ENCODE assay signal across 8 cellular contexts in genomic region chr3:194689493-194689901, GRCh38. TPM values are rescaled to one million over a fixed set of nuclear protein-coding genes. Genes with fewer than 3 reads are reported as not detected.
DNase-seq lines count a peak whose midpoint lies in the region; TF ChIP-seq lines count a peak whose summit lies in the region.
"Had no signal": no experiment of that assay in that cellular context is flagged by ENCODE, and none has a peak within 500 bp of the region (broad histone marks: within the 10 kb centered on the region; RNA-seq: fewer than 3 reads in every experiment).

No MANE protein-coding gene starts in this region.

- H3K9me3 ChIP-seq in esophagus squamous epithelium (no peaks in the 10 kb centered on the region), smooth muscle cell (replicated peaks; ENCODE audit: low read depth) (no peaks in the 10 kb centered on the region), WERI-Rb-1 (ENCODE audit: severe bottlenecking) (no peaks in the 10 kb centered on the region)

- H4K20me1 ChIP-seq in smooth muscle cell (ENCODE audit: low read depth), result peaks cover 38% of the 10 kb centered on the region

- peaks cover 28% of the 10 kb centered on the region for H3K79me2 ChIP-seq in smooth muscle cell (ENCODE audit: low read depth)

- H3K4me1 ChIP-seq in esophagus squamous epithelium (peaks cover 21 to 61% (median 22%) of the 10 kb centered on the region in 3 donors), smooth muscle cell (ENCODE audit: low read depth) (peaks cover 12% of the 10 kb centered on the region)

- no peak for TF ChIP-seq CTCF in esophagus squamous epithelium (IDR thresholded peaks at IDR 0.05)
- TF ChIP-seq CTCF in smooth muscle cell (IDR thresholded peaks at IDR 0.05; ENCODE audit: borderline replicate concordance, insufficient read depth, poor library complexity, severe bottlenecking), result no peak
- no peak for TF ChIP-seq CTCF in WERI-Rb-1 (IDR thresholded peaks at IDR 0.05; ENCODE audit: low read depth, low read length)

- intact Hi-C loops in esophagus squamous epithelium (cut with DNase I), result loop anchor here (5.0 kb wide), 1 partner anchor 418 kb away; no protein-coding TSS in a partner anchor

- peak; percentile 26 for DNase-seq in GDM1 (lab: John Stamatoyannopoulos, UW)
- peak; percentile 58 for DNase-seq in NCI-H2171 (lab: John Stamatoyannopoulos, UW)
- DNase-seq in esophagus squamous epithelium (lab: John Stamatoyannopoulos, UW), result no peak
- DNase-seq in smooth muscle cell (lab: John Stamatoyannopoulos, UW; ENCODE audit: unreplicated experiment), result no peak
- no peak for DNase-seq in midbrain (lab: John Stamatoyannopoulos, UW)
- no peak for DNase-seq in WERI-Rb-1
- no peak for DNase-seq in DMS53 (lab: John Stamatoyannopoulos, UW)
- DNase-seq: hypothalamus had no signal

- H3K4me2 ChIP-seq in smooth muscle cell, result peak overlapping the region; percentile 93

- 46 to 49% methylated on average over 8 to 9 of the region's 9 CpGs for WGBS in esophagus squamous epithelium, 2 donors
- 39% methylated on average over 9 of the region's 9 CpGs for WGBS in smooth muscle cell (ENCODE audit: low lambda C conversion rate)

- no peak overlapping the region for H3K9ac ChIP-seq in smooth muscle cell (ENCODE audit: low read depth)

- no peak for TF ChIP-seq POLR2A in esophagus squamous epithelium (IDR thresholded peaks at IDR 0.05)

- H3K36me3 ChIP-seq in esophagus squamous epithelium (peaks cover 0 to 10% (median 0%) of the 10 kb centered on the region in 3 donors), smooth muscle cell (ENCODE audit: low read depth) (no peaks in the 10 kb centered on the region), WERI-Rb-1 (peaks cover 4% of the 10 kb centered on the region; the same call in 1 of the 2 replicates)

- H3K27ac ChIP-seq in esophagus squamous epithelium (peak overlapping the region in 3 of 4 donors; percentile 60 to 88 (median 79)), smooth muscle cell (ENCODE audit: low read depth) (peak overlapping the region; percentile 66), WERI-Rb-1 (no peak overlapping the region)

- peak overlapping the region in 2 of 4 donors; percentile 72 to 87 for H3K4me3 ChIP-seq in esophagus squamous epithelium
- peak overlapping the region; percentile 76 for H3K4me3 ChIP-seq in smooth muscle cell
- H3K4me3 ChIP-seq in WERI-Rb-1 (ENCODE audit: low read depth, low read length), result no peak overlapping the region

- no peak overlapping the region for H2AFZ ChIP-seq in smooth muscle cell (ENCODE audit: low read depth)

- H3F3A ChIP-seq in smooth muscle cell (ENCODE audit: low read depth), result peaks cover 14% of the 10 kb centered on the region

- peaks cover 0 to 9% (median 0%) of the 10 kb centered on the region in 4 donors for H3K27me3 ChIP-seq in esophagus squamous epithelium
- no peaks in the 10 kb centered on the region for H3K27me3 ChIP-seq in smooth muscle cell (ENCODE audit: low read depth)
- H3K27me3 ChIP-seq in WERI-Rb-1 (ENCODE audit: insufficient read depth, low read depth, severe bottlenecking), result no peaks in the 10 kb centered on the region

RNA-seq across cellular contexts. Expression of gene FAM43A, which starts 3.8 kb away (rescaled TPM):
- 10 to 100 TPM; 20.2 to 33.6 (median 31.9) TPM for total RNA-seq in esophagus squamous epithelium
- total RNA-seq in smooth muscle cell, result 19.0 and 40.9 TPM in 2 replicates
- 54.4 and 73.4 TPM in 2 replicates for polyA plus RNA-seq in smooth muscle cell

RNA-seq across cellular contexts. Expression of gene LSG1, which starts 17.5 kb away (rescaled TPM):
- 10 to 100 TPM; 25.6 to 42.0 (median 30.4) TPM for total RNA-seq in esophagus squamous epithelium
- total RNA-seq in smooth muscle cell, result 29.0 and 29.1 TPM in 2 replicates
- polyA plus RNA-seq in smooth muscle cell, result 14.0 and 19.8 TPM in 2 replicates

RNA-seq across cellular contexts. Expression of gene TMEM44, which starts 56.3 kb away (rescaled TPM):
- total RNA-seq in esophagus squamous epithelium, result 10 to 100 TPM in 1 of 4 donors, 1 to 10 TPM in 3; 4.7 to 11.9 (median 7.6) TPM
- 4.2 and 12.7 TPM in 2 replicates for total RNA-seq in smooth muscle cell
- 18.4 and 19.4 TPM in 2 replicates for polyA plus RNA-seq in smooth muscle cell

Comparison
In these comparisons a context has a peak if more than half of its experiments do, and no peak if none do; other contexts are left out.
1. DNase-seq: peak in GDM1 (single experiment) and NCI-H2171 (single experiment); none in esophagus squamous epithelium (single experiment), smooth muscle cell (single experiment), midbrain (single experiment), WERI-Rb-1 (single experiment) and DMS53 (single experiment).